13 cellular contexts compared by ENCODE assay signal in genomic region chr2:105864262-105864661, GRCh38.
DNase-seq lines count a peak whose midpoint lies in the region; ATAC-seq, FAIRE-seq and TF ChIP-seq lines count a peak whose summit lies in the region.
"Had no signal": no experiment of that assay in that cellular context is flagged by ENCODE, and none has a peak within 500 bp of the region (broad histone marks: within the 10 kb centered on the region; RNA-seq: fewer than 3 reads in every experiment).

No MANE protein-coding gene starts in this region.

- H3K4me1 ChIP-seq in GM12878 (ENCODE audit: control insufficient read depth, insufficient read depth, low read length) = no peaks in the 10 kb centered on the region; the same call in 1 of the 2 replicates
- H3K4me1 ChIP-seq: HAP-1 had no signal

- peak overlapping the region; percentile 62 for H3K27ac Mint-ChIP-seq in progenitor cell of endocrine pancreas

- in situ Hi-C loops in GM12878 (cut with MboI) (no loop called here), brain microvascular endothelial cell (cut with HindIII; ENCODE audit: low pct_ligation_motif_present, low sequenced_read_pairs) (no loop called here)

- intact Hi-C loops in GM12878 (cut with micrococcal nuclease; ENCODE audit: unreplicated experiment) = no loop called here

- H2AFZ ChIP-seq in GM12878 (ENCODE audit: control insufficient read depth, low read depth, low read length) = no peak overlapping the region

- H3K4me2 ChIP-seq in GM12878 (ENCODE audit: control insufficient read depth, insufficient read depth) = no peak overlapping the region

- CTCF ChIA-PET in GM12878 (lab: Yijun Ruan, JAX) = no interaction called here

- ATAC-seq in GM18511 (IDR thresholded peaks at IDR 0.05; ENCODE audit: unreplicated experiment) = peak; percentile 71
- ATAC-seq in HG02642 (IDR thresholded peaks at IDR 0.05; ENCODE audit: poor library complexity, unreplicated experiment) = peak; percentile 36
- no peak for ATAC-seq in GM12878
- ATAC-seq: left lobe of liver had no signal

- peaks cover 6% of the 10 kb centered on the region for H3K79me2 ChIP-seq in GM12878 (ENCODE audit: control insufficient read depth, insufficient read depth, low read length)

- H3K36me3 ChIP-seq in GM12878 (ENCODE audit: control insufficient read depth in 2 of 2, insufficient read depth in 2 of 2, low read length in 1 of 2) (peaks cover 1 to 3% of the 10 kb centered on the region in 2 experiments; a peak in 3 of 4 replicates), brain microvascular endothelial cell (replicated peaks) (no peaks in the 10 kb centered on the region)
- H3K36me3 ChIP-seq: HAP-1, tibial artery had no signal

- RAD21 ChIA-PET in GM12878 (lab: Charles Lee; ENCODE audit: unreplicated experiment) = no interaction called here

- SMC1A ChIA-PET in GM12878 (lab: Charles Lee; ENCODE audit: uncharacterized antibody, unreplicated experiment) = interaction anchor here (2.1 kb wide), 1 partner anchor 10 kb away, joined by 7 read pairs; no protein-coding TSS in a partner anchor

- no TSS peak for BruUV-seq in GM12878 (replicated peaks; lab: Mats Ljungman, UMichigan)

- POLR2A ChIA-PET in GM12878 (lab: Charles Lee) = no interaction called here

- DNase-seq in GM12878 (ENCODE audit: low read depth, low spot score) (no peak), progenitor cell of endocrine pancreas (ENCODE audit: low spot score, unreplicated experiment) (no peak), HUDEP-2 (lab: John Stamatoyannopoulos, UW; ENCODE audit: unreplicated experiment in 76 of 76) (no peak), brain microvascular endothelial cell (no peak)
- no peak for DNase-seq in stimulated activated CD4-positive, alpha-beta T cell treated with anti-CD3 and anti-CD28 coated beads, Interleukin-4, amount 100 ng/mL, for 1 hour
- DNase-seq: Karpas-422, NCI-H1436, NCI-H446, tibial artery had no signal

- TF ChIP-seq POLR2A in GM12878 (IDR thresholded peaks at IDR 0.05; ENCODE audit: low read depth, low read length) = no peak

- no peaks in the 10 kb centered on the region for H3K9me3 ChIP-seq in GM12878 (replicated peaks; ENCODE audit: control insufficient read depth, insufficient read depth, low read length)
- H3K9me3 ChIP-seq: HAP-1, tibial artery had no signal

- TF ChIP-seq RAD21 in GM12878 (IDR thresholded peaks at IDR 0.05; ENCODE audit: insufficient read depth, low read depth, low read length) = no peak

- TF ChIP-seq CTCF in GM12878 (IDR thresholded peaks at IDR 0.05 in 2 of 3, conservative IDR thresholded peaks at IDR 0.05 in 1 of 3; ENCODE audit: control insufficient read depth in 2 of 3, extremely low read depth in 1 of 3, insufficient read depth in 1 of 3, low read depth in 3 of 3, low read length in 3 of 3) (no peak), progenitor cell of endocrine pancreas (IDR thresholded peaks at IDR 0.05; ENCODE audit: unreplicated experiment) (no peak), brain microvascular endothelial cell (IDR thresholded peaks at IDR 0.05; ENCODE audit: low read depth, low read length, missing control alignments) (no peak)

- H3K27me3 Mint-ChIP-seq in progenitor cell of endocrine pancreas = no peaks in the 10 kb centered on the region

- no peak overlapping the region for H3K4me3 Mint-ChIP-seq in progenitor cell of endocrine pancreas (ENCODE audit: low read depth)

- no peaks in the 10 kb centered on the region for H3K9me3 Mint-ChIP-seq in progenitor cell of endocrine pancreas (ENCODE audit: low read depth)

- no peaks in the 10 kb centered on the region for H3K27me3 ChIP-seq in GM12878 (replicated peaks in 1 of 2; ENCODE audit: control insufficient read depth in 2 of 2, insufficient read depth in 2 of 2, low read length in 1 of 2)
- no peaks in the 10 kb centered on the region for H3K27me3 ChIP-seq in brain microvascular endothelial cell (replicated peaks)
- H3K27me3 ChIP-seq: tibial artery had no signal

- no peak overlapping the region for H3K9ac ChIP-seq in GM12878 (ENCODE audit: control insufficient read depth, insufficient read depth, low read length)

- no peaks in the 10 kb centered on the region; the same call in 1 of the 2 replicates for H4K20me1 ChIP-seq in GM12878 (ENCODE audit: control insufficient read depth, insufficient read depth)

- H3K4me1 Mint-ChIP-seq in progenitor cell of endocrine pancreas (ENCODE audit: low read depth) = peaks cover 17% of the 10 kb centered on the region

- H3K4me3 ChIP-seq in GM12878 (no peak overlapping the region), brain microvascular endothelial cell (ENCODE audit: low read depth, low read length) (no peak overlapping the region)
- H3K4me3 ChIP-seq: HAP-1, tibial artery had no signal

- TF ChIP-seq EP300 in GM12878 (IDR thresholded peaks at IDR 0.05; ENCODE audit: borderline replicate concordance in 1 of 2, control insufficient read depth in 1 of 2, low read depth in 2 of 2, low read length in 2 of 2) = no peak

- 83% methylated on average over 6 of the region's 6 CpGs for WGBS in GM12878 (ENCODE audit: insufficient coverage, insufficient replicate concordance, low lambda C conversion rate, missing lambda C conversion rate)

- H3K27ac ChIP-seq in GM12878 (ENCODE audit: control insufficient read depth, insufficient read depth) (no peak overlapping the region), brain microvascular endothelial cell (no peak overlapping the region)
- H3K27ac ChIP-seq: tibial artery had no signal

- FAIRE-seq in GM12878 (lab: Jason Lieb, UNC) = no peak

- H3K36me3 Mint-ChIP-seq in progenitor cell of endocrine pancreas (ENCODE audit: insufficient read depth) = peaks cover 1% of the 10 kb centered on the region

TF ChIP-seq in GM12878, 131 proteins besides CTCF, POLR2A, EP300 and RAD21 (continues in another document):
- TF ChIP-seq SUZ12 (IDR thresholded peaks at IDR 0.05; ENCODE audit: unreplicated experiment) (no peak), MAX (IDR thresholded peaks at IDR 0.05; ENCODE audit: low read depth, low read length) (no peak), YY1 (IDR thresholded peaks at IDR 0.05; ENCODE audit: low read depth, low read length) (no peak), RELA (IDR thresholded peaks at IDR 0.05; ENCODE audit: borderline replicate concordance, partially characterized antibody) (no peak), WRNIP1 (IDR thresholded peaks at IDR 0.05; ENCODE audit: borderline replicate concordance, low read depth, low read length) (no peak), TCF12 (IDR thresholded peaks at IDR 0.05; ENCODE audit: low read depth, low read length) (no peak), CHD4 (IDR thresholded peaks at IDR 0.05) (no peak), E4F1 (IDR thresholded peaks at IDR 0.05; ENCODE audit: borderline replicate concordance, partially characterized antibody) (no peak), STAT3 (IDR thresholded peaks at IDR 0.05; ENCODE audit: low read depth, low read length) (no peak), BCLAF1 (IDR thresholded peaks at IDR 0.05) (no peak), BCL3 (IDR thresholded peaks at IDR 0.05; ENCODE audit: borderline replicate concordance, insufficient read depth, low read depth, low read length, poor library complexity, severe bottlenecking) (no peak)
